1 cellular context compared by ENCODE assay signal in the genomic region with DNA sequence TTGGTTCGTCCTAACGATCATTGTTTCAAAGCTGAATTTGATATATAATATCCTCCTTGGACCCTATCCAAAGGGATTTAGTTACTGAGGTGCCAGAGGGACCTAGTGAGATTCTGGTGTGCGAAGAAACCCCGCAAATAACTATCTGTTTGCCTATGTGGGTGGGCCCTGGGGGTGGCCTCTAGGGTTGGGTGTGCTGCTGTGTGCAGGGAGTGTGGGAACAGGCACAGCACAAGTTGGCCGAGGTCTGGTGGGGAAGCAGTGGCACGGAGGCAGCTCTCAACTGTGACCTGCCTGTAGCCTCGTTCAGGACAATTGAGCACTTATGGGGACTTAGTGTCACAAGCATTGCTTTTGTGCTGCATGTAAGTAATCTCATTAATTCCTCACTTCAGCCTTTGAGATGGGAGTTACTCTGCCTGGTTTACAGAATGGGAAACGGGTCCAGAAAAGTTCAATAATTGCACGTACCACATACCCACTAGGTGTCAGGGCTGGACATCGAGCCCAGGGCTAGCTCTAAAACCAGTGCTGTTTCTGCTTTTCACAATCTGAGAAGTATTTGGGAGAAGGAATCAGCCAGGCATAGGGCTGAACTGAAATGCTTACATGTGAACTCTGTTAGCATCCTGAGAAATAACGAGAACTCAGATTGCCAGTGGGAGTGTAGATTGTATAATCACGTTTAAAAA.
TF ChIP-seq lines count a peak whose summit lies in the region.

No MANE protein-coding gene starts in this region.

TF ChIP-seq in GM23338, 12 proteins besides CTCF, POLR2A, EP300 and RAD21 (continued from another document):
- TF ChIP-seq, protein P1, sequence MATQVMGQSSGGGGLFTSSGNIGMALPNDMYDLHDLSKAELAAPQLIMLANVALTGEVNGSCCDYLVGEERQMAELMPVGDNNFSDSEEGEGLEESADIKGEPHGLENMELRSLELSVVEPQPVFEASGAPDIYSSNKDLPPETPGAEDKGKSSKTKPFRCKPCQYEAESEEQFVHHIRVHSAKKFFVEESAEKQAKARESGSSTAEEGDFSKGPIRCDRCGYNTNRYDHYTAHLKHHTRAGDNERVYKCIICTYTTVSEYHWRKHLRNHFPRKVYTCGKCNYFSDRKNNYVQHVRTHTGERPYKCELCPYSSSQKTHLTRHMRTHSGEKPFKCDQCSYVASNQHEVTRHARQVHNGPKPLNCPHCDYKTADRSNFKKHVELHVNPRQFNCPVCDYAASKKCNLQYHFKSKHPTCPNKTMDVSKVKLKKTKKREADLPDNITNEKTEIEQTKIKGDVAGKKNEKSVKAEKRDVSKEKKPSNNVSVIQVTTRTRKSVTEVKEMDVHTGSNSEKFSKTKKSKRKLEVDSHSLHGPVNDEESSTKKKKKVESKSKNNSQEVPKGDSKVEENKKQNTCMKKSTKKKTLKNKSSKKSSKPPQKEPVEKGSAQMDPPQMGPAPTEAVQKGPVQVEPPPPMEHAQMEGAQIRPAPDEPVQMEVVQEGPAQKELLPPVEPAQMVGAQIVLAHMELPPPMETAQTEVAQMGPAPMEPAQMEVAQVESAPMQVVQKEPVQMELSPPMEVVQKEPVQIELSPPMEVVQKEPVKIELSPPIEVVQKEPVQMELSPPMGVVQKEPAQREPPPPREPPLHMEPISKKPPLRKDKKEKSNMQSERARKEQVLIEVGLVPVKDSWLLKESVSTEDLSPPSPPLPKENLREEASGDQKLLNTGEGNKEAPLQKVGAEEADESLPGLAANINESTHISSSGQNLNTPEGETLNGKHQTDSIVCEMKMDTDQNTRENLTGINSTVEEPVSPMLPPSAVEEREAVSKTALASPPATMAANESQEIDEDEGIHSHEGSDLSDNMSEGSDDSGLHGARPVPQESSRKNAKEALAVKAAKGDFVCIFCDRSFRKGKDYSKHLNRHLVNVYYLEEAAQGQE (IDR thresholded peaks at IDR 0.05; ENCODE audit: unreplicated experiment) = no peak
- no peak for TF ChIP-seq EZH2 (IDR thresholded peaks at IDR 0.05; ENCODE audit: low read depth, unreplicated experiment)
- no peak for TF ChIP-seq EZH2phosphoT487 (IDR thresholded peaks at IDR 0.05; ENCODE audit: unreplicated experiment)
